ENCODE assay signal across 20 cellular contexts in genomic region chr16:11843861-11844260, GRCh38.
"Had no signal": no experiment of that assay in that cellular context is flagged by ENCODE, and none has a peak within 500 bp of the region (broad histone marks: within the 10 kb centered on the region; RNA-seq: fewer than 3 reads in every experiment).

No MANE protein-coding gene starts in this region.

- H3K27me3 ChIP-seq: dorsolateral prefrontal cortex, neural progenitor cell, sigmoid colon, tibial nerve, upper lobe of left lung had no signal

- H3K4me1 ChIP-seq: lower lobe of right lung, neural progenitor cell, parathyroid adenoma, sigmoid colon had no signal

- H3K9me3 ChIP-seq: lower lobe of right lung, mucosa of descending colon, sigmoid colon, thoracic aorta, tibial nerve, upper lobe of left lung had no signal

- H3K27ac ChIP-seq: dorsolateral prefrontal cortex, lower lobe of right lung, neural progenitor cell, parathyroid adenoma, sigmoid colon, thoracic aorta, tibial nerve, upper lobe of left lung had no signal

- H3K4me3 ChIP-seq: dorsolateral prefrontal cortex, lower lobe of right lung, mucosa of descending colon, neural progenitor cell, sigmoid colon, thoracic aorta, tibial nerve, upper lobe of left lung had no signal

- DNase-seq: effector CD4-positive, alpha-beta T cell; hypothalamus; immature natural killer cell; islet precursor cell; kidney glomerular epithelial cell; left colon; left ventricle myocardium superior; lower lobe of right lung; mucosa of descending colon; naive B cell; sigmoid colon; stimulated activated CD4-positive, alpha-beta T cell treated with anti-CD3 and anti-CD28 coated beads, Interleukin-2, amount 100 ng/mL, for 24 hours; stimulated activated CD4-positive, alpha-beta T cell treated with anti-CD3 and anti-CD28 coated beads, Interleukin-4, amount 100 ng/mL, for 24 hours; stimulated activated naive CD8-positive, alpha-beta T cell treated with anti-CD3 and anti-CD28 coated beads, Interleukin-15, Interleukin-2, amounts not matched to agents 100 U/mL and 50 U/mL, for 24 hours; upper lobe of left lung had no signal
